Comparison of ENCODE assay signal across 8 cellular contexts in genomic region chr10:5812283-5813090, GRCh38. TPM values are rescaled to one million over a fixed set of nuclear protein-coding genes. Genes with fewer than 3 reads are reported as not detected.
DNase-seq lines count a peak whose midpoint lies in the region; ATAC-seq and TF ChIP-seq lines count a peak whose summit lies in the region.

No MANE protein-coding gene starts in this region.

- peak overlapping the region; percentile 95 for H3K4me2 ChIP-seq in IMR-90 (ENCODE audit: low read depth, low read length)

- H3K27me3 ChIP-seq in Caco-2 (replicated peaks; ENCODE audit: control insufficient read depth, insufficient read depth, low read length) = no peaks in the 10 kb centered on the region
- no peaks in the 10 kb centered on the region for H3K27me3 ChIP-seq in IMR-90 (ENCODE audit: control insufficient read depth, insufficient read depth, low read length)

- no peak overlapping the region for H2BK20ac ChIP-seq in IMR-90 (ENCODE audit: low read depth, low read length)

- H3K36me3 ChIP-seq in Caco-2 (ENCODE audit: control insufficient read depth, insufficient read depth, low read length) (no peaks in the 10 kb centered on the region), IMR-90 (ENCODE audit: control insufficient read depth, insufficient read depth, low read length) (peaks cover 2% of the 10 kb centered on the region; the same call in 1 of the 2 replicates)

- peak overlapping the region; percentile 100; the same call in 1 of the 2 replicates for H2AK5ac ChIP-seq in IMR-90 (ENCODE audit: low read depth, low read length)

- no peak overlapping the region for H2BK15ac ChIP-seq in IMR-90 (ENCODE audit: low read depth, low read length)

- H3K18ac ChIP-seq in IMR-90 (ENCODE audit: low read depth, low read length) = no peak overlapping the region

- H3K36me3 Mint-ChIP-seq in Caco-2 (ENCODE audit: insufficient read depth, unreplicated experiment) = peaks cover 70% of the 10 kb centered on the region
- peaks cover 38% of the 10 kb centered on the region for H3K36me3 Mint-ChIP-seq in activated B cell treated with CpG ODN at 0.5 μM for 24 hours (ENCODE audit: low read depth)
- H3K36me3 Mint-ChIP-seq in dendritic cell treated with granulocyte-macrophage colony-stimulating factor and Interleukin-4, amounts not matched to agents 40 ng/mL and 50 ng/mL, for 4 days (ENCODE audit: low read depth) = peaks cover 36% of the 10 kb centered on the region

- H3K56ac ChIP-seq in IMR-90 (ENCODE audit: extremely low read depth, insufficient read depth, low read length) = peak overlapping the region; percentile 94

- peak overlapping the region; percentile 99 for H3K27ac ChIP-seq in IMR-90 (ENCODE audit: insufficient read depth, low read length)

- peak overlapping the region; percentile 99 for H2AK9ac ChIP-seq in IMR-90 (replicated peaks; ENCODE audit: low read depth, low read length, poor library complexity)

- H3K4me3 Mint-ChIP-seq in Caco-2 (ENCODE audit: unreplicated experiment) (peak overlapping the region; percentile 91), activated B cell treated with CpG ODN at 0.5 μM for 24 hours (peak overlapping the region; percentile 91)
- peak overlapping the region; percentile 99 for H3K4me3 Mint-ChIP-seq in dendritic cell treated with granulocyte-macrophage colony-stimulating factor and Interleukin-4, amounts not matched to agents 40 ng/mL and 50 ng/mL, for 4 days

- no peak; the same call in 1 of the 2 replicates for TF ChIP-seq RAD21 in IMR-90 (IDR thresholded peaks at IDR 0.05; ENCODE audit: low read length)

- no peaks in the 10 kb centered on the region for H3K27me3 Mint-ChIP-seq in Caco-2 (ENCODE audit: insufficient read depth, unreplicated experiment)
- no peaks in the 10 kb centered on the region for H3K27me3 Mint-ChIP-seq in activated B cell treated with CpG ODN at 0.5 μM for 24 hours
- H3K27me3 Mint-ChIP-seq in dendritic cell treated with granulocyte-macrophage colony-stimulating factor and Interleukin-4, amounts not matched to agents 40 ng/mL and 50 ng/mL, for 4 days = no peaks in the 10 kb centered on the region

- H3K14ac ChIP-seq in IMR-90 (replicated peaks; ENCODE audit: low read depth, low read length) = peak overlapping the region; percentile 99

- H4K20me1 ChIP-seq in IMR-90 (ENCODE audit: insufficient read depth, low read length) = peaks cover 50% of the 10 kb centered on the region

- TF ChIP-seq CTCF in Caco-2 (IDR thresholded peaks at IDR 0.05; ENCODE audit: insufficient read depth in 1 of 2, low read depth in 1 of 2, low read length in 1 of 2, severe bottlenecking in 1 of 2, unreplicated experiment in 1 of 2) (no peak), IMR-90 (conservative IDR thresholded peaks at IDR 0.05; ENCODE audit: low read depth, low read length) (no peak), activated B cell treated with CpG ODN at 0.5 μM for 24 hours (IDR thresholded peaks at IDR 0.05) (no peak), lower leg skin (IDR thresholded peaks at IDR 0.05) (no peak)

- H3K9me3 ChIP-seq in Caco-2 (no peaks in the 10 kb centered on the region), IMR-90 (ENCODE audit: control insufficient read depth, insufficient read depth, low read length) (no peaks in the 10 kb centered on the region)

- H3K4me3 ChIP-seq in Caco-2 (ENCODE audit: low read depth, low read length) = peak overlapping the region; percentile 90
- peak overlapping the region; percentile 81 for H3K4me3 ChIP-seq in IMR-90 (ENCODE audit: insufficient read depth, low read depth, low read length)
- peak overlapping the region; percentile 95 for H3K4me3 ChIP-seq in lower leg skin (ENCODE audit: low read depth, poor library complexity, severe bottlenecking)

- H2AFZ ChIP-seq in IMR-90 (replicated peaks; ENCODE audit: low read length, poor library complexity) = peak overlapping the region; percentile 97

- H3K79me1 ChIP-seq in IMR-90 (ENCODE audit: low read depth in 1 of 2, low read length in 2 of 2) = peaks cover 13 to 28% of the 10 kb centered on the region in 2 experiments

- H3K4me1 ChIP-seq in Caco-2 (peaks cover 35% of the 10 kb centered on the region), IMR-90 (ENCODE audit: control insufficient read depth, insufficient read depth, low read length) (peaks cover 8% of the 10 kb centered on the region)

- POLR2A ChIA-PET in Caco-2 (lab: Charles Lee) = interaction anchor here (0.6 to 3.2 kb wide), 7 partner anchors 8 to 740 kb away, joined by 4 to 109 read pairs (median 5); partner anchors contain the start of genes ANKRD16 and FBH1
- POLR2A ChIA-PET in IMR-90 (lab: Charles Lee; ENCODE audit: unreplicated experiment) = interaction anchor here (0.6 kb wide), 1 partner anchor 320 kb away, joined by 12 read pairs; no protein-coding TSS in a partner anchor
- POLR2A ChIA-PET in activated B cell treated with CpG ODN at 0.5 μM for 24 hours (lab: Charles Lee) = interaction anchor here (0.6 to 12.7 kb wide), 29 partner anchors 8 to 260 kb away, joined by 3 to 373 read pairs (median 6); partner anchors contain the start of genes ANKRD16, FBH1 and TASOR2

- peak overlapping the region; percentile 97 for H3K23ac ChIP-seq in IMR-90 (ENCODE audit: low read depth, low read length)

- H3K9me3 Mint-ChIP-seq in Caco-2 (ENCODE audit: unreplicated experiment) (no peaks in the 10 kb centered on the region), activated B cell treated with CpG ODN at 0.5 μM for 24 hours (no peaks in the 10 kb centered on the region)
- no peaks in the 10 kb centered on the region for H3K9me3 Mint-ChIP-seq in dendritic cell treated with granulocyte-macrophage colony-stimulating factor and Interleukin-4, amounts not matched to agents 40 ng/mL and 50 ng/mL, for 4 days

- DNase-seq in Caco-2 = peak in 1 of 2 experiments; percentile 73
- no peak for DNase-seq in IMR-90
- DNase-seq in activated B cell treated with CpG ODN at 0.5 μM for 24 hours = no peak
- peak in 1 of 2 donors; percentile 92 for DNase-seq in lower leg skin (ENCODE audit: low spot score in 2 of 2)
- peak; percentile 7 for DNase-seq in stimulated activated CD8-positive, alpha-beta memory T cell treated with anti-CD3 and anti-CD28 coated beads, Interleukin-12 subunit alpha, Interleukin-12 subunit beta, amount 100 ng/mL, for 1 hour (ENCODE audit: low read depth)
- DNase-seq in COR-L47 (lab: John Stamatoyannopoulos, UW) = no peak

- peak overlapping the region; percentile 99 for H3K9ac ChIP-seq in IMR-90 (ENCODE audit: low read depth, low read length)

- H3K4me1 Mint-ChIP-seq in Caco-2 (ENCODE audit: low read depth, unreplicated experiment) = peaks cover 24% of the 10 kb centered on the region
- H3K4me1 Mint-ChIP-seq in activated B cell treated with CpG ODN at 0.5 μM for 24 hours = peaks cover 82% of the 10 kb centered on the region
- H3K4me1 Mint-ChIP-seq in dendritic cell treated with granulocyte-macrophage colony-stimulating factor and Interleukin-4, amounts not matched to agents 40 ng/mL and 50 ng/mL, for 4 days (ENCODE audit: low read depth) = peaks cover 69% of the 10 kb centered on the region

- intact Hi-C loops in Caco-2 (cut with micrococcal nuclease; ENCODE audit: unreplicated experiment) = loop anchor here (1.0 to 2.0 kb wide), 3 partner anchors 61 to 128 kb away; partner anchors contain the start of genes ANKRD16 and TASOR2
- intact Hi-C loops in IMR-90 (cut with micrococcal nuclease) = loop anchor here (1.0 to 5.0 kb wide), 3 partner anchors 61 to 125 kb away; partner anchors contain the start of gene ANKRD16
- intact Hi-C loops in activated B cell treated with CpG ODN at 0.5 μM for 24 hours (cut with micrococcal nuclease) = loop anchor here (1.0 to 5.0 kb wide), 7 partner anchors 40 to 365 kb away; partner anchors contain the start of genes ANKRD16 and IL15RA
- intact Hi-C loops in dendritic cell treated with granulocyte-macrophage colony-stimulating factor and Interleukin-4, amounts not matched to agents 40 ng/mL and 50 ng/mL, for 4 days (cut with micrococcal nuclease) = loop anchor here (1.0 to 5.0 kb wide), 3 partner anchors 61 to 130 kb away; partner anchors contain the start of genes ANKRD16 and TASOR2
- intact Hi-C loops in lower leg skin (cut with DNase I; ENCODE audit: low total_unique reads) = no loop called here

- TF ChIP-seq POLR2A in IMR-90 (IDR thresholded peaks at IDR 0.05; ENCODE audit: low read depth, low read length) (no peak), lower leg skin (IDR thresholded peaks at IDR 0.05) (no peak)

- H3K4ac ChIP-seq in IMR-90 (ENCODE audit: low read depth, low read length) = peak overlapping the region; percentile 100

- BruUV-seq in Caco-2 (replicated peaks; lab: Mats Ljungman, UMichigan) (TSS peak; percentile 30), IMR-90 (replicated peaks; lab: Mats Ljungman, UMichigan) (no TSS peak)

- ATAC-seq in GM21423 (IDR thresholded peaks at IDR 0.05; ENCODE audit: unreplicated experiment) = peak; percentile 23
- ATAC-seq in IMR-90 (ENCODE audit: low read depth) = peak; percentile 36
- peak; percentile 8 for ATAC-seq in activated B cell treated with CpG ODN at 0.5 μM for 24 hours (ENCODE audit: low read depth)

- peaks cover 7% of the 10 kb centered on the region; the same call in 1 of the 2 replicates for H3K9me1 ChIP-seq in IMR-90 (ENCODE audit: insufficient read depth, low read length)

- WGBS in IMR-90 (ENCODE audit: extremely low coverage in 2 of 2, insufficient read length in 1 of 2), 2 experiments = 0% methylated on average over 18 of the region's 49 CpGs; no CpG with 5 or more reads in 1 of the 2 experiments
- WGBS in lower leg skin, 2 donors = 0% methylated on average over 28 to 32 of the region's 49 CpGs

- H4K5ac ChIP-seq in IMR-90 (ENCODE audit: low read depth, low read length) = no peak overlapping the region; the same call in 1 of the 2 replicates

- H3K27ac Mint-ChIP-seq in Caco-2 (ENCODE audit: unreplicated experiment) = peak overlapping the region; percentile 87
- H3K27ac Mint-ChIP-seq in activated B cell treated with CpG ODN at 0.5 μM for 24 hours = peak overlapping the region; percentile 87
- H3K27ac Mint-ChIP-seq in dendritic cell treated with granulocyte-macrophage colony-stimulating factor and Interleukin-4, amounts not matched to agents 40 ng/mL and 50 ng/mL, for 4 days = peak overlapping the region; percentile 98

- H2BK120ac ChIP-seq in IMR-90 (ENCODE audit: low read depth, low read length) = peak overlapping the region; percentile 9

- dilution Hi-C loops in IMR-90 (cut with HindIII; ENCODE audit: low sequenced_read_pairs, unreplicated experiment) = no loop called here

- peak overlapping the region; percentile 28 to 99; a peak in 3 of 4 replicates for H4K8ac ChIP-seq in IMR-90 (ENCODE audit: low read depth in 2 of 2, low read length in 2 of 2)

- CTCF ChIA-PET in Caco-2 (lab: Charles Lee) = interaction anchor here (0.7 kb wide), 1 partner anchor 74 kb away, joined by 14 read pairs; no protein-coding TSS in a partner anchor
- CTCF ChIA-PET in IMR-90 (lab: Yijun Ruan, JAX) = interaction anchor here (0.6 kb wide), 1 partner anchor 20 kb away, joined by 3 read pairs; no protein-coding TSS in a partner anchor
- CTCF ChIA-PET in activated B cell treated with CpG ODN at 0.5 μM for 24 hours (lab: Charles Lee) = interaction anchor here (1.3 to 1.6 kb wide), 3 partner anchors 8 to 78 kb away, joined by 3 to 8 read pairs (median 3); partner anchors contain the start of genes ANKRD16 and FBH1

- H2BK5ac ChIP-seq in IMR-90 (ENCODE audit: low read depth, low read length, poor library complexity, severe bottlenecking) = peak overlapping the region; percentile 97

- in situ Hi-C loops in IMR-90 (cut with MboI; ENCODE audit: low sequenced_read_pairs) = no loop called here

- H4K91ac ChIP-seq in IMR-90 (ENCODE audit: insufficient read depth, low read depth, low read length) = peak overlapping the region; percentile 99; the same call in 1 of the 2 replicates

RNA-seq across cellular contexts. Expression of gene GDI2, which starts 0.7 kb away (rescaled TPM):
- total RNA-seq in Caco-2 (2022) (436 and 446 TPM in 2 replicates), IMR-90 (2012; rRNA removed) (396 and 608 TPM in 2 replicates), activated B cell treated with CpG ODN at 0.5 μM for 24 hours (289 and 301 TPM in 2 replicates), lower leg skin (100 to 1,000 TPM; 219 to 281 (median 241) TPM)
- polyA plus RNA-seq in IMR-90 (2012; rRNA removed) = 150 and 171 TPM in 2 replicates
- polyA plus RNA-seq in IMR-90 (2012; cell fraction: cytosol; rRNA removed) = 73.7 and 75.0 TPM in 2 replicates
- 24.0 and 62.3 TPM in 2 replicates for polyA plus RNA-seq in IMR-90 (2012; cell fraction: nucleus; rRNA removed; ENCODE audit: low replicate concordance)
